ENCODE assay signal across 9 cellular contexts in the genomic region with DNA sequence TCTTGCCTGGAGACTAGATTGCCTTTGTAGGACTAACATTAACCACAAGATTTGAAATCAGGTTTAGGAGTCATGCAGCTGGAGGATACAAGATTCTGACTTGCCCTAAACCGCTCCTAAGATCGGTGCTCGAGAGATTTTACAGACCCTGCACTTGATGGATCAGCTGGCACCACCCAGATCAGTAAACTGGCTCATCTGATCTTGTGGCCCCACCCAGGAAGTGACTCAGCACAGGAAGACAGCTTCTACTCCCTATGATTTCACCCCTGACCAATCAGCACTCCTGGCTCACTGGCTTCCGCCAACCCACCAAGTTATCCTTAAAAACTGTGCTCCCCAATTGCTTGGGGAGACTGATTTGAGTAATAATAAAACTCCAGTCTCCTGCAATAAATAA. TPM values are rescaled to one million over a fixed set of nuclear protein-coding genes. Genes with fewer than 3 reads are reported as not detected.
A peak's percentile ranks its signal among the peaks of the same experiment; 100 is the strongest.
DNase-seq lines count a peak whose midpoint lies in the region; ATAC-seq, FAIRE-seq and TF ChIP-seq lines count a peak whose summit lies in the region.
"Had no signal": no experiment of that assay in that cellular context is flagged by ENCODE, and none has a peak within 500 bp of the region (broad histone marks: within the 10 kb centered on the region; RNA-seq: fewer than 3 reads in every experiment).

No MANE protein-coding gene starts in this region.

- H3K9me2 ChIP-seq in Karpas-422 (replicated peaks; ENCODE audit: insufficient read depth, low read length) = no peaks in the 10 kb centered on the region

- no peak for TF ChIP-seq CTCF in CD8-positive, alpha-beta T cell (IDR thresholded peaks at IDR 0.05)
- TF ChIP-seq CTCF in kidney (IDR thresholded peaks at IDR 0.05; ENCODE audit: borderline replicate concordance, extremely low read depth, insufficient read depth) = no peak

- FAIRE-seq in kidney (lab: Jason Lieb, UNC) = no peak

- H3K9me3 ChIP-seq in CD8-positive, alpha-beta T cell (ENCODE audit: low read length) = no peaks in the 10 kb centered on the region
- H3K9me3 ChIP-seq in Karpas-422 (ENCODE audit: low read length) = no peaks in the 10 kb centered on the region
- H3K9me3 ChIP-seq in naive thymus-derived CD4-positive, alpha-beta T cell (ENCODE audit: control insufficient read depth in 2 of 3, low read length in 3 of 3) = no peaks in the 10 kb centered on the region
- no peaks in the 10 kb centered on the region for H3K9me3 ChIP-seq in kidney (ENCODE audit: control insufficient read depth in 1 of 2, low read length in 2 of 2)

- POLR2A ChIA-PET in CD8-positive, alpha-beta T cell (lab: Charles Lee) = interaction anchor here (1.3 kb wide), 1 partner anchor 11 kb away, joined by 3 read pairs; no protein-coding TSS in a partner anchor
- POLR2A ChIA-PET in naive thymus-derived CD4-positive, alpha-beta T cell (lab: Charles Lee) = interaction anchor here (1.0 to 3.0 kb wide), 5 partner anchors 9 to 403 kb away, joined by 3 to 20 read pairs (median 3); partner anchors contain the start of gene ADSS2

- no peak overlapping the region for H3K4me3 ChIP-seq in CD8-positive, alpha-beta T cell (ENCODE audit: low read depth, low read length)
- H3K4me3 ChIP-seq in Karpas-422 (ENCODE audit: low read length) (peak overlapping the region; percentile 66; the same call in 1 of the 2 replicates), kidney (ENCODE audit: low read length in 2 of 2) (no peak overlapping the region)
- H3K4me3 ChIP-seq in naive thymus-derived CD4-positive, alpha-beta T cell (ENCODE audit: low read length) = no peak overlapping the region

- H3K27ac ChIP-seq in CD8-positive, alpha-beta T cell (ENCODE audit: low read depth, low read length) = no peak overlapping the region
- H3K27ac ChIP-seq in Karpas-422 (ENCODE audit: low read length) (no peak overlapping the region), kidney (ENCODE audit: low read depth in 2 of 2, low read length in 2 of 2) (no peak overlapping the region)
- H3K27ac ChIP-seq in naive thymus-derived CD4-positive, alpha-beta T cell (ENCODE audit: low read depth, low read length) = no peak overlapping the region

- H3K27me3 ChIP-seq in CD8-positive, alpha-beta T cell (ENCODE audit: insufficient read depth, low read length) = no peaks in the 10 kb centered on the region
- H3K27me3 ChIP-seq in Karpas-422 (ENCODE audit: low read length) = no peaks in the 10 kb centered on the region
- no peaks in the 10 kb centered on the region for H3K27me3 ChIP-seq in naive thymus-derived CD4-positive, alpha-beta T cell (ENCODE audit: control insufficient read depth in 2 of 2, insufficient read depth in 2 of 2, low read length in 2 of 2)

- no peak overlapping the region for H3K9ac ChIP-seq in Karpas-422 (ENCODE audit: low read length)
- no peak overlapping the region for H3K9ac ChIP-seq in kidney (ENCODE audit: low read length in 2 of 2)

- H3K36me3 Mint-ChIP-seq in CD8-positive, alpha-beta T cell = no peaks in the 10 kb centered on the region
- H3K36me3 Mint-ChIP-seq in activated T-cell treated with anti-CD3 and anti-CD28 coated beads, Interleukin-2, amount 50 U/mL, for 72 hours (ENCODE audit: insufficient read depth in 2 of 2) = peaks cover 9 to 12% of the 10 kb centered on the region in 2 donors
- H3K36me3 Mint-ChIP-seq in naive thymus-derived CD4-positive, alpha-beta T cell = peaks cover 0 to 14% (median 4%) of the 10 kb centered on the region in 5 donors

- H3K9me3 Mint-ChIP-seq in CD8-positive, alpha-beta T cell = no peaks in the 10 kb centered on the region
- H3K9me3 Mint-ChIP-seq in activated T-cell treated with anti-CD3 and anti-CD28 coated beads, Interleukin-2, amount 50 U/mL, for 72 hours = peaks cover 0 to 1% of the 10 kb centered on the region in 2 donors
- peaks cover 0 to 12% (median 0%) of the 10 kb centered on the region in 11 donors for H3K9me3 Mint-ChIP-seq in naive thymus-derived CD4-positive, alpha-beta T cell

- peak overlapping the region; percentile 60 for H3K27ac Mint-ChIP-seq in CD8-positive, alpha-beta T cell
- no peak overlapping the region for H3K27ac Mint-ChIP-seq in activated T-cell treated with anti-CD3 and anti-CD28 coated beads, Interleukin-2, amount 50 U/mL, for 72 hours
- H3K27ac Mint-ChIP-seq in naive thymus-derived CD4-positive, alpha-beta T cell = peak overlapping the region in 8 of 9 donors; percentile 19 to 90 (median 82)

- intact Hi-C loops in CD8-positive, alpha-beta T cell (cut with DNase I, micrococcal nuclease) = loop anchor here in 1 of 2 experiments (2.0 kb wide), 1 partner anchor 511 kb away; no protein-coding TSS in a partner anchor
- intact Hi-C loops in naive thymus-derived CD4-positive, alpha-beta T cell (cut with micrococcal nuclease) = loop anchor here in 1 of 2 donors (2.0 kb wide), 1 partner anchor 511 kb away; no protein-coding TSS in a partner anchor
- intact Hi-C loops in kidney (cut with DNase I) = no loop called here

- CTCF ChIA-PET in CD8-positive, alpha-beta T cell (lab: Charles Lee) = interaction anchor here (0.6 kb wide), 1 partner anchor 1207 kb away, joined by 3 read pairs; no protein-coding TSS in a partner anchor
- CTCF ChIA-PET in naive thymus-derived CD4-positive, alpha-beta T cell (lab: Charles Lee) = no interaction called here

- H3K4me1 Mint-ChIP-seq in CD8-positive, alpha-beta T cell (ENCODE audit: low read depth) = peaks cover 17% of the 10 kb centered on the region
- peaks cover 11% of the 10 kb centered on the region for H3K4me1 Mint-ChIP-seq in activated T-cell treated with anti-CD3 and anti-CD28 coated beads, Interleukin-2, amount 50 U/mL, for 72 hours (ENCODE audit: low read depth)
- H3K4me1 Mint-ChIP-seq in naive thymus-derived CD4-positive, alpha-beta T cell = peaks cover 6 to 16% (median 13%) of the 10 kb centered on the region in 7 donors

- DNase-seq in CD8-positive, alpha-beta T cell = peak in 2 of 7 experiments; percentile 30 to 36
- DNase-seq in Karpas-422 (peak; percentile 58), HK-2 (ENCODE audit: unreplicated experiment) (no peak), retina (no peak), midbrain (lab: John Stamatoyannopoulos, UW) (no peak), kidney (no peak)
- DNase-seq in activated T-cell treated with anti-CD3 and anti-CD28 coated beads, Interleukin-2, amount 50 U/mL, for 72 hours = peak; percentile 24 to 49
- DNase-seq in naive thymus-derived CD4-positive, alpha-beta T cell = peak in 3 of 9 donors; percentile 8 to 15 (median 12)
- DNase-seq: NCI-H2029 had no signal

- H2AFZ ChIP-seq in Karpas-422 (ENCODE audit: low read length) = no peak overlapping the region

- H4K20me1 ChIP-seq in Karpas-422 (ENCODE audit: insufficient read depth, low read depth, low read length) = no peaks in the 10 kb centered on the region

- no peak for ATAC-seq in CD8-positive, alpha-beta T cell
- no peak for ATAC-seq in activated T-cell treated with anti-CD3 and anti-CD28 coated beads, Interleukin-2, amount 50 U/mL, for 72 hours (replicated peaks in 1 of 2)
- ATAC-seq in naive thymus-derived CD4-positive, alpha-beta T cell = no peak

- no peaks in the 10 kb centered on the region for H3K27me3 Mint-ChIP-seq in CD8-positive, alpha-beta T cell (ENCODE audit: low read depth)
- H3K27me3 Mint-ChIP-seq in activated T-cell treated with anti-CD3 and anti-CD28 coated beads, Interleukin-2, amount 50 U/mL, for 72 hours (ENCODE audit: low read depth) = no peaks in the 10 kb centered on the region
- no peaks in the 10 kb centered on the region for H3K27me3 Mint-ChIP-seq in naive thymus-derived CD4-positive, alpha-beta T cell

- H3K4me2 ChIP-seq in Karpas-422 (ENCODE audit: low read depth, low read length, poor library complexity, severe bottlenecking) = peak overlapping the region; percentile 85

- no peaks in the 10 kb centered on the region for H3K79me2 ChIP-seq in Karpas-422 (ENCODE audit: low read length)

- peak overlapping the region; percentile 68 for H3K4me3 Mint-ChIP-seq in CD8-positive, alpha-beta T cell
- peak overlapping the region; percentile 51 to 52 for H3K4me3 Mint-ChIP-seq in activated T-cell treated with anti-CD3 and anti-CD28 coated beads, Interleukin-2, amount 50 U/mL, for 72 hours
- H3K4me3 Mint-ChIP-seq in naive thymus-derived CD4-positive, alpha-beta T cell = peak overlapping the region; percentile 25 to 85 (median 68)

- H3K36me3 ChIP-seq in CD8-positive, alpha-beta T cell (ENCODE audit: insufficient read depth, low read length) = no peaks in the 10 kb centered on the region
- H3K36me3 ChIP-seq in Karpas-422 (ENCODE audit: insufficient read depth, low read length) = no peaks in the 10 kb centered on the region
- no peaks in the 10 kb centered on the region for H3K36me3 ChIP-seq in naive thymus-derived CD4-positive, alpha-beta T cell (ENCODE audit: control insufficient read depth in 2 of 3, insufficient read depth in 3 of 3, low read length in 3 of 3)
- no peaks in the 10 kb centered on the region for H3K36me3 ChIP-seq in kidney (ENCODE audit: control insufficient read depth in 1 of 2, insufficient read depth in 2 of 2, low read length in 2 of 2)

- H3K4me1 ChIP-seq in CD8-positive, alpha-beta T cell (ENCODE audit: insufficient read depth, low read length) = peaks cover 6% of the 10 kb centered on the region
- peaks cover 17% of the 10 kb centered on the region for H3K4me1 ChIP-seq in Karpas-422 (ENCODE audit: low read length)
- peaks cover 5 to 6% of the 10 kb centered on the region in 2 donors for H3K4me1 ChIP-seq in naive thymus-derived CD4-positive, alpha-beta T cell (ENCODE audit: control insufficient read depth in 2 of 2, insufficient read depth in 2 of 2, low read length in 2 of 2)
- peaks cover 2 to 4% of the 10 kb centered on the region in 2 donors for H3K4me1 ChIP-seq in kidney (ENCODE audit: control insufficient read depth in 1 of 2, insufficient read depth in 1 of 2, low read depth in 1 of 2, low read length in 2 of 2)

RNA-seq across cellular contexts. Expression of gene CATSPERE, which starts 0.9 kb away (rescaled TPM):
- total RNA-seq in CD8-positive, alpha-beta T cell = under 1 TPM; 0.33 to 0.92 TPM
- 0.26 TPM in 1 of 2 replicates, not detected in the other for total RNA-seq in Karpas-422 (2014; rRNA removed; shearing (Covaris generic); ENCODE audit: low replicate concordance)
- under 1 TPM; 0.38 to 0.83 TPM for total RNA-seq in activated T-cell treated with anti-CD3 and anti-CD28 coated beads, Interleukin-2, amount 50 U/mL, for 72 hours
- total RNA-seq in naive thymus-derived CD4-positive, alpha-beta T cell = 1 to 10 TPM in 4 of 5 experiments, under 1 TPM in 1; 0.77 to 2.2 (median 1.7) TPM
- polyA plus RNA-seq in naive thymus-derived CD4-positive, alpha-beta T cell = under 1 TPM; 0.24 to 0.26 TPM
- total RNA-seq in kidney = 2.5 TPM
- 0.73 TPM for polyA plus RNA-seq in kidney (ENCODE audit: insufficient read depth, low read depth, low replicate concordance)

RNA-seq across cellular contexts. Expression of gene ADSS2, which starts 8.5 kb away (rescaled TPM):
- total RNA-seq in CD8-positive, alpha-beta T cell = 10 to 100 TPM; 34.0 to 34.7 TPM
- 50.2 and 50.9 TPM in 2 replicates for total RNA-seq in Karpas-422 (2014; rRNA removed; shearing (Covaris generic); ENCODE audit: low replicate concordance)
- 10 to 100 TPM; 46.5 to 51.1 TPM for total RNA-seq in activated T-cell treated with anti-CD3 and anti-CD28 coated beads, Interleukin-2, amount 50 U/mL, for 72 hours
- total RNA-seq in naive thymus-derived CD4-positive, alpha-beta T cell = 10 to 100 TPM; 38.8 to 61.0 (median 52.4) TPM
- 10 to 100 TPM; 25.3 to 27.6 TPM for polyA plus RNA-seq in naive thymus-derived CD4-positive, alpha-beta T cell
- total RNA-seq in kidney = 50.3 TPM
- 19.7 TPM for polyA plus RNA-seq in kidney (ENCODE audit: insufficient read depth, low read depth, low replicate concordance)

Comparison
In these comparisons a context has a peak if more than half of its experiments do, and no peak if none do; other contexts are left out.
1. DNase-seq: peak in Karpas-422 (single experiment) and activated T-cell treated with anti-CD3 and anti-CD28 coated beads, Interleukin-2, amount 50 U/mL, for 72 hours (2 of 2); none in HK-2 (single experiment), retina (single experiment), midbrain (single experiment) and kidney (single experiment).
2. Peak in every context shown above with its lines, with median percentiles within 50 percentile points of each other: H3K4me3 Mint-ChIP-seq.